10 cellular contexts compared by ENCODE assay signal in genomic region chr22:22210375-22210774, GRCh38. TPM values are rescaled to one million over a fixed set of nuclear protein-coding genes. Genes with fewer than 3 reads are reported as not detected.
DNase-seq lines count a peak whose midpoint lies in the region; FAIRE-seq and TF ChIP-seq lines count a peak whose summit lies in the region.
"Had no signal": no experiment of that assay in that cellular context is flagged by ENCODE, and none has a peak within 500 bp of the region (broad histone marks: within the 10 kb centered on the region; RNA-seq: fewer than 3 reads in every experiment).

No MANE protein-coding gene starts in this region.

- H3K4me3 ChIP-seq in breast epithelium = no peak overlapping the region
- no peak overlapping the region for H3K4me3 ChIP-seq in fibroblast of villous mesenchyme (ENCODE audit: low read depth, low read length)
- H3K4me3 ChIP-seq in A673 (ENCODE audit: low read depth, low read length, poor library complexity, severe bottlenecking) = no peak overlapping the region

- no peak overlapping the region for H3K4me3 Mint-ChIP-seq in MCF 10A (ENCODE audit: unreplicated experiment)

- intact Hi-C loops in MCF 10A (cut with micrococcal nuclease) = loop anchor here (5.0 kb wide), 1 partner anchor 98 kb away; no protein-coding TSS in a partner anchor
- intact Hi-C loops in breast epithelium (cut with DNase I; ENCODE audit: low total_unique reads) = no loop called here
- intact Hi-C loops in A673 (cut with micrococcal nuclease; ENCODE audit: unreplicated experiment) = no loop called here

- CTCF ChIA-PET in MCF 10A (lab: Yijun Ruan, JAX) = interaction anchor here (0.6 to 1.9 kb wide), 4 partner anchors 10 to 325 kb away, joined by 3 to 5 read pairs (median 4); no protein-coding TSS in a partner anchor
- CTCF ChIA-PET in A673 (lab: Charles Lee) = no interaction called here

- H3K4me1 ChIP-seq in breast epithelium (no peaks in the 10 kb centered on the region), A673 (ENCODE audit: insufficient read depth, low read length, poor library complexity, severe bottlenecking) (no peaks in the 10 kb centered on the region)

- H3K9me3 Mint-ChIP-seq in MCF 10A (ENCODE audit: unreplicated experiment) = no peaks in the 10 kb centered on the region
- H3K9me3 Mint-ChIP-seq: IgD-negative memory B cell had no signal

- BruUV-seq in MCF 10A (replicated peaks; lab: Mats Ljungman, UMichigan) = no TSS peak
- no TSS peak for BruUV-seq in A673 (replicated peaks; lab: Mats Ljungman, UMichigan)

- FAIRE-seq in urothelium cell line (lab: Jason Lieb, UNC) = peak; percentile 92

- TF ChIP-seq POLR2A in breast epithelium (IDR thresholded peaks at IDR 0.05) = no peak

- H3K4me1 Mint-ChIP-seq in MCF 10A (ENCODE audit: insufficient read depth, unreplicated experiment) = peaks cover 18% of the 10 kb centered on the region

- H3K9me3 ChIP-seq in breast epithelium (no peaks in the 10 kb centered on the region), A673 (ENCODE audit: low read depth, low read length, poor library complexity, severe bottlenecking) (no peaks in the 10 kb centered on the region)

- H3K27me3 ChIP-seq in breast epithelium (no peaks in the 10 kb centered on the region), A673 (replicated peaks; ENCODE audit: insufficient read depth, low read depth, low read length, poor library complexity) (peaks cover 46% of the 10 kb centered on the region)

- H3K27me3 Mint-ChIP-seq in MCF 10A (ENCODE audit: insufficient read depth, unreplicated experiment) = no peaks in the 10 kb centered on the region
- H3K27me3 Mint-ChIP-seq: IgD-negative memory B cell had no signal

- H3K36me3 Mint-ChIP-seq in MCF 10A (ENCODE audit: insufficient read depth, unreplicated experiment) = no peaks in the 10 kb centered on the region

- H3K27ac ChIP-seq in breast epithelium (no peak overlapping the region), A673 (ENCODE audit: low read depth, low read length, poor library complexity, severe bottlenecking) (no peak overlapping the region)
- H3K27ac ChIP-seq: C4-2B had no signal

- POLR2A ChIA-PET in MCF 10A (lab: Yijun Ruan, JAX) (interaction anchor here (0.7 to 1.1 kb wide), 5 partner anchors 13 to 229 kb away, joined by 3 to 5 read pairs (median 4); no protein-coding TSS in a partner anchor), A673 (lab: Charles Lee; ENCODE audit: low non-redundant PET) (no interaction called here)

- H3K27ac Mint-ChIP-seq in MCF 10A (ENCODE audit: low read depth, unreplicated experiment) = peak overlapping the region; percentile 75
- H3K27ac Mint-ChIP-seq: IgD-negative memory B cell had no signal

- DNase-seq in MCF 10A (ENCODE audit: unreplicated experiment) (peak; percentile 79), breast epithelium (ENCODE audit: low spot score in 2 of 2) (no peak), fibroblast of villous mesenchyme (ENCODE audit: low read depth) (peak; percentile 24), urothelium cell line (ENCODE audit: low spot score) (peak; percentile 88), KG1 (lab: John Stamatoyannopoulos, UW) (no peak), OCI-M1 (lab: John Stamatoyannopoulos, UW) (no peak), A673 (ENCODE audit: low spot score) (no peak)
- DNase-seq in activated CD8-positive, alpha-beta memory T cell treated with anti-CD3 and anti-CD28 coated beads for 24 hours = peak; percentile 77

- TF ChIP-seq CTCF in MCF 10A (IDR thresholded peaks at IDR 0.05; ENCODE audit: unreplicated experiment) (no peak), breast epithelium (IDR thresholded peaks at IDR 0.05) (no peak), fibroblast of villous mesenchyme (IDR thresholded peaks at IDR 0.05; ENCODE audit: insufficient read depth, low read depth, low read length) (no peak), A673 (conservative IDR thresholded peaks at IDR 0.05; ENCODE audit: low read depth, low read length) (no peak)

- H3K36me3 ChIP-seq in breast epithelium = no peaks in the 10 kb centered on the region
- H3K36me3 ChIP-seq in A673 (ENCODE audit: insufficient read depth, low read length, poor library complexity, severe bottlenecking) = no peaks in the 10 kb centered on the region

RNA-seq across cellular contexts. Expression of gene VPREB1, which starts 34.2 kb away (rescaled TPM):
- not detected in 2 replicates for total RNA-seq in MCF 10A (2022)
- total RNA-seq in breast epithelium = not detected
- total RNA-seq in fibroblast of villous mesenchyme = not detected in 2 replicates
- not detected in 2 replicates for total RNA-seq in A673 (2021)

Comparison
In these comparisons a context has a peak if more than half of its experiments do, and no peak if none do; other contexts are left out.
1. DNase-seq: peak in MCF 10A (single experiment), activated CD8-positive, alpha-beta memory T cell treated with anti-CD3 and anti-CD28 coated beads for 24 hours (single experiment), fibroblast of villous mesenchyme (single experiment) and urothelium cell line (single experiment); none in breast epithelium (0 of 2), KG1 (single experiment), OCI-M1 (single experiment) and A673 (single experiment).